8 cellular contexts compared by ENCODE assay signal in genomic region chr3:12484983-12485327, GRCh38. TPM values are rescaled to one million over a fixed set of nuclear protein-coding genes. Genes with fewer than 3 reads are reported as not detected.
DNase-seq lines count a peak whose midpoint lies in the region; ATAC-seq and TF ChIP-seq lines count a peak whose summit lies in the region.

No MANE protein-coding gene starts in this region.

- H3K9ac ChIP-seq in HUES6 (ENCODE audit: low read length) (peak overlapping the region; percentile 92), mucosa of rectum (ENCODE audit: low read depth in 1 of 2, low read length in 2 of 2) (peak overlapping the region; percentile 66 to 74)

- DNase-seq in AG04449 (ENCODE audit: low read depth, low spot score) (no peak), breast epithelium (ENCODE audit: low spot score in 2 of 2) (no peak), NCI-H2227 treated with DMSO at 0.1 percent for 48 hours (lab: John Stamatoyannopoulos, UW) (no peak)

- intact Hi-C loops in breast epithelium (cut with DNase I; ENCODE audit: low total_unique reads), result loop anchor here (10.0 kb wide), 1 partner anchor 350 kb away; no protein-coding TSS in a partner anchor

- ATAC-seq in GM19351 (IDR thresholded peaks at IDR 0.05; ENCODE audit: unreplicated experiment) (no peak), HG03457 (IDR thresholded peaks at IDR 0.05; ENCODE audit: unreplicated experiment) (no peak), GM19463 (IDR thresholded peaks at IDR 0.05; ENCODE audit: unreplicated experiment) (no peak)

- CTCF ChIA-PET in AG04449 (lab: Yijun Ruan, JAX), result interaction anchor here (1.1 to 19.5 kb wide), 8 partner anchors 9 to 406 kb away, joined by 3 to 808 read pairs (median 19); no protein-coding TSS in a partner anchor

- H3K27ac ChIP-seq in HUES6 (ENCODE audit: low read depth, low read length) (peak overlapping the region; percentile 75; the same call in 1 of the 2 replicates), breast epithelium (peak overlapping the region; percentile 74 to 91), mucosa of rectum (ENCODE audit: low read depth in 2 of 2, low read length in 2 of 2) (peak overlapping the region in 1 of 2 donors; percentile 69)

- H3K27me3 ChIP-seq in HUES6 (ENCODE audit: control insufficient read depth, insufficient read depth, low read length) (no peaks in the 10 kb centered on the region), breast epithelium (no peaks in the 10 kb centered on the region), mucosa of rectum (ENCODE audit: control insufficient read depth in 2 of 2, insufficient read depth in 2 of 2, low read length in 2 of 2) (no peaks in the 10 kb centered on the region)

- no peak for TF ChIP-seq POLR2A in breast epithelium (IDR thresholded peaks at IDR 0.05)

- H3K9me3 ChIP-seq in HUES6 (ENCODE audit: control insufficient read depth, insufficient read depth, low read depth, low read length) (no peaks in the 10 kb centered on the region), breast epithelium (no peaks in the 10 kb centered on the region), mucosa of rectum (ENCODE audit: control insufficient read depth in 2 of 2, low read length in 2 of 2) (no peaks in the 10 kb centered on the region)

- H3K4me3 ChIP-seq in AG04449 (ENCODE audit: low read depth, low read length), result peak overlapping the region; percentile 90
- H3K4me3 ChIP-seq in HUES6 (ENCODE audit: low read depth, low read length), result peak overlapping the region; percentile 95
- peak overlapping the region; percentile 70 to 95 (median 73) for H3K4me3 ChIP-seq in breast epithelium
- H3K4me3 ChIP-seq in mucosa of rectum (ENCODE audit: low read length in 2 of 2), result peak overlapping the region; percentile 82 to 89

- H3K4me1 ChIP-seq in HUES6 (ENCODE audit: control insufficient read depth, insufficient read depth, low read length), result peaks cover 9% of the 10 kb centered on the region
- H3K4me1 ChIP-seq in breast epithelium, result peaks cover 0 to 5% of the 10 kb centered on the region in 2 donors
- peaks cover 28 to 34% of the 10 kb centered on the region in 2 donors for H3K4me1 ChIP-seq in mucosa of rectum (ENCODE audit: control insufficient read depth in 2 of 2, insufficient read depth in 2 of 2, low read length in 2 of 2)

- POLR2A ChIA-PET in AG04449 (lab: Yijun Ruan, JAX), result no interaction called here

- TF ChIP-seq CTCF in AG04449 (IDR thresholded peaks at IDR 0.05; ENCODE audit: insufficient read depth, low read length, missing control alignments), result no peak
- no peak for TF ChIP-seq CTCF in breast epithelium (IDR thresholded peaks at IDR 0.05)

- peaks cover 22% of the 10 kb centered on the region for H3K36me3 ChIP-seq in HUES6 (ENCODE audit: control insufficient read depth, insufficient read depth, low read length)
- no peaks in the 10 kb centered on the region for H3K36me3 ChIP-seq in breast epithelium
- peaks cover 3 to 5% of the 10 kb centered on the region in 2 donors for H3K36me3 ChIP-seq in mucosa of rectum (ENCODE audit: control insufficient read depth in 2 of 2, insufficient read depth in 2 of 2, low read length in 2 of 2)

RNA-seq across cellular contexts. Expression of gene TSEN2, which starts 0.7 kb away (rescaled TPM):
- total RNA-seq in breast epithelium, result 10 to 100 TPM; 20.0 to 32.8 (median 26.5) TPM
